25 cellular contexts compared by ENCODE assay signal in genomic region chr5:1032011-1032410, GRCh38. TPM values are rescaled to one million over a fixed set of nuclear protein-coding genes. Genes with fewer than 3 reads are reported as not detected.
"Had no signal": no experiment of that assay in that cellular context is flagged by ENCODE, and none has a peak within 500 bp of the region (broad histone marks: within the 10 kb centered on the region; RNA-seq: fewer than 3 reads in every experiment).

No MANE protein-coding gene starts in this region.

- H3K4me1 ChIP-seq: gastroesophageal sphincter, prostate gland, tibial nerve had no signal

- H3K27ac ChIP-seq: brain microvascular endothelial cell, gastroesophageal sphincter, ovary, prostate gland, suprapubic skin, tibial nerve had no signal

- H3K36me3 ChIP-seq: brain microvascular endothelial cell, gastroesophageal sphincter, ovary, prostate gland, suprapubic skin, tibial nerve had no signal

- FAIRE-seq: astrocyte, endothelial cell of umbilical vein, kidney had no signal

- H3K27me3 ChIP-seq: brain microvascular endothelial cell, ovary had no signal

- H3K4me3 ChIP-seq: gastroesophageal sphincter, mucosa of descending colon, ovary, prostate gland, suprapubic skin, tibial nerve had no signal

- ATAC-seq: gastroesophageal sphincter, mucosa of descending colon had no signal

- DNase-seq: activated CD4-positive, alpha-beta T cell treated with anti-CD3 and anti-CD28 coated beads for 4 hours; activated CD4-positive, alpha-beta T cell treated with anti-CD3 and anti-CD28 coated beads, Interleukin-2, amount 50 U/mL, for 4 hours; activated CD4-positive, CD25-positive, alpha-beta regulatory T cell; activated effector memory CD4-positive, alpha-beta T cell treated with Interleukin-2 at 50 U/mL for 16 hours; activated naive CD4-positive, alpha-beta T cell treated with Interleukin-2 at 50 U/mL for 16 hours; activated T-cell treated with anti-CD3 and anti-CD28 coated beads for 4 hours; brain microvascular endothelial cell; caudate nucleus; hypothalamus; immature natural killer cell; mucosa of descending colon; retina; stimulated activated CD4-positive, alpha-beta T cell treated with anti-CD3 and anti-CD28 coated beads, Interleukin-15, amount 100 ng/mL, for 24 hours; stimulated activated CD4-positive, alpha-beta T cell treated with anti-CD3 and anti-CD28 coated beads, Interleukin-2, amount 100 ng/mL, for 24 hours; stimulated activated naive CD4-positive, alpha-beta T cell had no signal

- H3K9me3 ChIP-seq: gastroesophageal sphincter, mucosa of descending colon, ovary, prostate gland, suprapubic skin, tibial nerve had no signal

RNA-seq across cellular contexts. Expression of gene NKD2, which starts 23.4 kb away (rescaled TPM):
- total RNA-seq: endothelial cell of umbilical vein, myocyte had no signal
- polyA plus RNA-seq: fibroblast of lung, immature natural killer cell had no signal
